Comparison of ENCODE assay signal across 8 cellular contexts in the genomic region with DNA sequence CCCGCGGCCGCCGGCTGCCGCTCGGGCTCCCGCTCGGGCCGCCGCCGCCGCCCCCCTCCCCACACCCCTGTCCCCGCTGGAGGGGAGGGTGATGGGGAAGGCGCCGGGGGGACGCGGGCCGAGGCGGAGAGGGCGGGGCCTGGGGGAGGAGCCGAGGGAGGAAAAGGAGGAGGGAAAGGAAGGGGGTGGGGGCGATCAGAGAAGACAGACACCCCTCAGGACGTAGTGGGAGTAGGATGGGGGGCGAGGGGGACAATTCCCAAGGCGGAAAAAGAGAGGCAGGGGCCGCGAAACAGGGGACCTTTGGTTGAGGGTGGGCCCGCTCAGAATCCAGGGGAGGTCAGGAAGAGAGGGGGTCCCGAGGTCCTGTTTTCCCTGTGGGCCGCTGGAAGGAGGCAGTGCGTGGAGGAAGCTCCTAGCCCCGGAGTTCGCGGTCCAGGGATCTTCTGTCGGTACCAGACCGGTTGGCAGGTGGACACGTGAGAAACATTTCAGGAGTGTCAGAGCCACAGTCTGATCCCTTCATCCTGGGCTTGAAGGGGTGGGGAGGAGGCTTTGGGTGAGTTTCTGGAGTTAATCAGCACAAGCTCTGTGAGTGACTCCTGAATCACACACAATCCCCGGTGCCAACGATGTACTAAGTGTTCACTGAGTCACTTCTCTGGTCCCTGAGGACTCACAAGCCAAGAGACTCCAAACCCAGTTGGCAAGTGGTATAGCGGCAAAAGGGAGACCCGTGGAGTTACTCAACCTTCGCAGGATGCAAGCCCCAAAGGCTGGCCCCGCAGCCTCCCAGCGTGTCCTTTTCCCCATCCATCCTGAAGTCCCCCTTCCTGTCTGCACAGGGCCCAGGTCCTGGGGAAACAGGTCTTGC. TPM values are rescaled to one million over a fixed set of nuclear protein-coding genes. Genes with fewer than 3 reads are reported as not detected.
DNase-seq lines count a peak whose midpoint lies in the region; ATAC-seq and TF ChIP-seq lines count a peak whose summit lies in the region.

A gene with protein sequence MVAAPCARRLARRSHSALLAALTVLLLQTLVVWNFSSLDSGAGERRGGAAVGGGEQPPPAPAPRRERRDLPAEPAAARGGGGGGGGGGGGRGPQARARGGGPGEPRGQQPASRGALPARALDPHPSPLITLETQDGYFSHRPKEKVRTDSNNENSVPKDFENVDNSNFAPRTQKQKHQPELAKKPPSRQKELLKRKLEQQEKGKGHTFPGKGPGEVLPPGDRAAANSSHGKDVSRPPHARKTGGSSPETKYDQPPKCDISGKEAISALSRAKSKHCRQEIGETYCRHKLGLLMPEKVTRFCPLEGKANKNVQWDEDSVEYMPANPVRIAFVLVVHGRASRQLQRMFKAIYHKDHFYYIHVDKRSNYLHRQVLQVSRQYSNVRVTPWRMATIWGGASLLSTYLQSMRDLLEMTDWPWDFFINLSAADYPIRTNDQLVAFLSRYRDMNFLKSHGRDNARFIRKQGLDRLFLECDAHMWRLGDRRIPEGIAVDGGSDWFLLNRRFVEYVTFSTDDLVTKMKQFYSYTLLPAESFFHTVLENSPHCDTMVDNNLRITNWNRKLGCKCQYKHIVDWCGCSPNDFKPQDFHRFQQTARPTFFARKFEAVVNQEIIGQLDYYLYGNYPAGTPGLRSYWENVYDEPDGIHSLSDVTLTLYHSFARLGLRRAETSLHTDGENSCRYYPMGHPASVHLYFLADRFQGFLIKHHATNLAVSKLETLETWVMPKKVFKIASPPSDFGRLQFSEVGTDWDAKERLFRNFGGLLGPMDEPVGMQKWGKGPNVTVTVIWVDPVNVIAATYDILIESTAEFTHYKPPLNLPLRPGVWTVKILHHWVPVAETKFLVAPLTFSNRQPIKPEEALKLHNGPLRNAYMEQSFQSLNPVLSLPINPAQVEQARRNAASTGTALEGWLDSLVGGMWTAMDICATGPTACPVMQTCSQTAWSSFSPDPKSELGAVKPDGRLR (minus strand): TSS at position 90 of the 874 bp plus-strand sequence. CDS start 164 bp downstream, outside the sequence.

- H3K9me2 ChIP-seq in neural cell (ENCODE audit: insufficient read depth, low read length): no peaks in the 10 kb centered on the region

- no peak for TF ChIP-seq EP300 in neural cell (conservative IDR thresholded peaks at IDR 0.05; ENCODE audit: poor library complexity, severe bottlenecking)

- peak within 1 kb of the TSS; percentile 76 for H3K9ac ChIP-seq in neural cell (ENCODE audit: low read length)

- peaks cover 27% of the 10 kb centered on the region for H3K27me3 Mint-ChIP-seq in activated T-cell treated with anti-CD3 and anti-CD28 coated beads, Interleukin-2, amount 50 U/mL, for 72 hours (ENCODE audit: low read depth)

- DNase-seq in NCI-H510A (lab: John Stamatoyannopoulos, UW): peak; percentile 54
- peak; percentile 59 to 66 for DNase-seq in activated T-cell treated with anti-CD3 and anti-CD28 coated beads, Interleukin-2, amount 50 U/mL, for 72 hours
- peak; percentile 69 for DNase-seq in fibroblast of pulmonary artery (ENCODE audit: low read depth)
- peak; percentile 77 to 90 for DNase-seq in uterus
- no peak for DNase-seq in Kasumi-1 (lab: John Stamatoyannopoulos, UW)
- DNase-seq in NCI-H774 (lab: John Stamatoyannopoulos, UW): no peak

- H3K9me3 ChIP-seq in neural cell (ENCODE audit: low read length) (no peaks in the 10 kb centered on the region), uterus (no peaks in the 10 kb centered on the region)

- H3K27me3 ChIP-seq in neural cell (ENCODE audit: insufficient read depth, low read depth, low read length): no peaks in the 10 kb centered on the region
- H3K27me3 ChIP-seq in uterus: no peaks in the 10 kb centered on the region

- peak within 1 kb of the TSS; percentile 83 for H3K27ac Mint-ChIP-seq in activated T-cell treated with anti-CD3 and anti-CD28 coated beads, Interleukin-2, amount 50 U/mL, for 72 hours

- peaks cover 30% of the 10 kb centered on the region for H3K79me2 ChIP-seq in neural cell (replicated peaks; ENCODE audit: insufficient read depth, low read length)

- no peaks in the 10 kb centered on the region for H3K9me3 Mint-ChIP-seq in activated T-cell treated with anti-CD3 and anti-CD28 coated beads, Interleukin-2, amount 50 U/mL, for 72 hours

- H3K4me3 ChIP-seq in GM08714 (ENCODE audit: low read length) (peak within 1 kb of the TSS; percentile 43), fibroblast of pulmonary artery (replicated peaks; ENCODE audit: low read depth, low read length) (peak within 1 kb of the TSS; percentile 45), neural cell (ENCODE audit: low read length) (peak within 1 kb of the TSS; percentile 75), uterus (peak within 1 kb of the TSS; percentile 54 to 66)

- H3K4me1 Mint-ChIP-seq in activated T-cell treated with anti-CD3 and anti-CD28 coated beads, Interleukin-2, amount 50 U/mL, for 72 hours (ENCODE audit: low read depth): peaks cover 67% of the 10 kb centered on the region

- H3K4me1 ChIP-seq in uterus: no peaks in the 10 kb centered on the region

- no peak for TF ChIP-seq RAD21 in neural cell (conservative IDR thresholded peaks at IDR 0.05)

- H3K36me3 Mint-ChIP-seq in activated T-cell treated with anti-CD3 and anti-CD28 coated beads, Interleukin-2, amount 50 U/mL, for 72 hours (ENCODE audit: insufficient read depth in 2 of 2): peaks cover 4 to 5% of the 10 kb centered on the region in 2 donors

- peak within 1 kb of the TSS; percentile 93 to 94 for H3K4me3 Mint-ChIP-seq in activated T-cell treated with anti-CD3 and anti-CD28 coated beads, Interleukin-2, amount 50 U/mL, for 72 hours

- H3K4me2 ChIP-seq in neural cell (ENCODE audit: low read length): peak within 1 kb of the TSS; percentile 97

- no peaks in the 10 kb centered on the region for H4K20me1 ChIP-seq in neural cell (ENCODE audit: insufficient read depth)

- H2AFZ ChIP-seq in neural cell (ENCODE audit: low read depth, low read length): peak within 1 kb of the TSS; percentile 8

- TF ChIP-seq CTCF in fibroblast of pulmonary artery (IDR thresholded peaks at IDR 0.05; ENCODE audit: low read length, missing control alignments) (no peak), neural cell (IDR thresholded peaks at IDR 0.05; ENCODE audit: poor library complexity, severe bottlenecking) (no peak), uterus (IDR thresholded peaks at IDR 0.05) (no peak)

- peak; percentile 42 to 58 for ATAC-seq in activated T-cell treated with anti-CD3 and anti-CD28 coated beads, Interleukin-2, amount 50 U/mL, for 72 hours (replicated peaks in 1 of 2)

- intact Hi-C loops in uterus (cut with DNase I; ENCODE audit: low total_unique reads): no loop called here

- no peak for TF ChIP-seq POLR2A in uterus (IDR thresholded peaks at IDR 0.05)

- H3F3A ChIP-seq in neural cell (ENCODE audit: insufficient read depth, low read length, poor library complexity, severe bottlenecking): no peaks in the 10 kb centered on the region

- H3K36me3 ChIP-seq in neural cell (ENCODE audit: insufficient read depth, low read length) (no peaks in the 10 kb centered on the region), uterus (no peaks in the 10 kb centered on the region)

- peak within 1 kb of the TSS; percentile 16 for H3K27ac ChIP-seq in neural cell (ENCODE audit: low read length)
- H3K27ac ChIP-seq in uterus: peak within 1 kb of the TSS; percentile 88 to 98

TF ChIP-seq in neural cell, 6 proteins besides CTCF, POLR2A, EP300 and RAD21:
- TF ChIP-seq, protein P1, sequence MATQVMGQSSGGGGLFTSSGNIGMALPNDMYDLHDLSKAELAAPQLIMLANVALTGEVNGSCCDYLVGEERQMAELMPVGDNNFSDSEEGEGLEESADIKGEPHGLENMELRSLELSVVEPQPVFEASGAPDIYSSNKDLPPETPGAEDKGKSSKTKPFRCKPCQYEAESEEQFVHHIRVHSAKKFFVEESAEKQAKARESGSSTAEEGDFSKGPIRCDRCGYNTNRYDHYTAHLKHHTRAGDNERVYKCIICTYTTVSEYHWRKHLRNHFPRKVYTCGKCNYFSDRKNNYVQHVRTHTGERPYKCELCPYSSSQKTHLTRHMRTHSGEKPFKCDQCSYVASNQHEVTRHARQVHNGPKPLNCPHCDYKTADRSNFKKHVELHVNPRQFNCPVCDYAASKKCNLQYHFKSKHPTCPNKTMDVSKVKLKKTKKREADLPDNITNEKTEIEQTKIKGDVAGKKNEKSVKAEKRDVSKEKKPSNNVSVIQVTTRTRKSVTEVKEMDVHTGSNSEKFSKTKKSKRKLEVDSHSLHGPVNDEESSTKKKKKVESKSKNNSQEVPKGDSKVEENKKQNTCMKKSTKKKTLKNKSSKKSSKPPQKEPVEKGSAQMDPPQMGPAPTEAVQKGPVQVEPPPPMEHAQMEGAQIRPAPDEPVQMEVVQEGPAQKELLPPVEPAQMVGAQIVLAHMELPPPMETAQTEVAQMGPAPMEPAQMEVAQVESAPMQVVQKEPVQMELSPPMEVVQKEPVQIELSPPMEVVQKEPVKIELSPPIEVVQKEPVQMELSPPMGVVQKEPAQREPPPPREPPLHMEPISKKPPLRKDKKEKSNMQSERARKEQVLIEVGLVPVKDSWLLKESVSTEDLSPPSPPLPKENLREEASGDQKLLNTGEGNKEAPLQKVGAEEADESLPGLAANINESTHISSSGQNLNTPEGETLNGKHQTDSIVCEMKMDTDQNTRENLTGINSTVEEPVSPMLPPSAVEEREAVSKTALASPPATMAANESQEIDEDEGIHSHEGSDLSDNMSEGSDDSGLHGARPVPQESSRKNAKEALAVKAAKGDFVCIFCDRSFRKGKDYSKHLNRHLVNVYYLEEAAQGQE (IDR thresholded peaks at IDR 0.05; ENCODE audit: borderline replicate concordance): no peak
- TF ChIP-seq SMC3 (conservative IDR thresholded peaks at IDR 0.05; ENCODE audit: poor library complexity) (no peak), POLR2AphosphoS5 (IDR thresholded peaks at IDR 0.05) (no peak), TAF1 (IDR thresholded peaks at IDR 0.05; ENCODE audit: low read depth) (no peak), MXI1 (conservative IDR thresholded peaks at IDR 0.05; ENCODE audit: poor library complexity, severe bottlenecking) (no peak), EZH2 (IDR thresholded peaks at IDR 0.05; ENCODE audit: borderline replicate concordance, insufficient read depth, low read length, poor library complexity, severe bottlenecking) (no peak)

RNA-seq across cellular contexts. Expression of the gene that starts here (rescaled TPM):
- 10 to 100 TPM; 17.1 to 17.9 TPM for total RNA-seq in activated T-cell treated with anti-CD3 and anti-CD28 coated beads, Interleukin-2, amount 50 U/mL, for 72 hours
- polyA plus RNA-seq in neural cell: 3.3 and 4.5 TPM in 2 replicates
- polyA minus RNA-seq in neural cell: 20.7 and 25.6 TPM in 2 replicates
- 10 to 100 TPM in 2 of 4 donors, 1 to 10 TPM in 2; 1.5 to 42.2 (median 15.7) TPM for total RNA-seq in uterus

Comparison
In these comparisons a context has a peak if more than half of its experiments do, and no peak if none do; other contexts are left out.
1. DNase-seq: peak in NCI-H510A (single experiment), activated T-cell treated with anti-CD3 and anti-CD28 coated beads, Interleukin-2, amount 50 U/mL, for 72 hours (2 of 2), fibroblast of pulmonary artery (single experiment) and uterus (2 of 2); none in Kasumi-1 (0 of 2) and NCI-H774 (single experiment).
2. Peak in every context shown above with its lines, with median percentiles within 50 percentile points of each other: H3K4me3 ChIP-seq.